21 cellular contexts compared by ENCODE assay signal in the genomic region with DNA sequence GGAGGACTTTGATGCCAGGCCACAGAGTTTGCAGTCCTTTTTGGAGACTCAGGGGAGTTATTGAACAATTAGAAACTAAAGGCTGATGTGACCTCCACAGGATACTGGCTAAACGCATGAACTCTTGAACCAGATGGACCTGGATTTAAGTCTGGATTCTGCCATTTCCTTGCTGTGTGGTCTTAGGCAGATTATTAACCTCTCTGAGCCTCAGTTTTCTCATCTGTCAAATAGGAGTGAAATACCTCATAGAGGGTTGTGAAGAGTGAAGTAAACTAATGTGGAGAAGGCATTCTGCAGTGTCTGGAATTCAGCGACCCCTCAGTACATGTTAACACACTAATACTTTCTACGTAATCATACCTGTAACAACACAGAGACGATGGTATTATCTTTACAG.
"Had no signal": no experiment of that assay in that cellular context is flagged by ENCODE, and none has a peak within 500 bp of the region (broad histone marks: within the 10 kb centered on the region; RNA-seq: fewer than 3 reads in every experiment).

No MANE protein-coding gene starts in this region.

- H3K27me3 Mint-ChIP-seq: activated CD4-positive, alpha-beta memory T cell treated with anti-CD3 and anti-CD28 coated beads, Interleukin-2, amount 10 ng/mL, durations not matched to agents 7 days and 5 days; activated CD4-positive, alpha-beta T cell treated with anti-CD3 and anti-CD28 coated beads for 36 hours; activated naive CD8-positive, alpha-beta T cell treated with anti-CD3 and anti-CD28 coated beads, Interleukin-2, amount 10 ng/mL, durations not matched to agents 7 days and 5 days had no signal

- H3K27ac ChIP-seq: adrenal gland, SK-N-MC, VCaP had no signal

- H3K9me3 ChIP-seq: adrenal gland had no signal

- ATAC-seq: activated CD4-positive, alpha-beta T cell treated with anti-CD3 and anti-CD28 coated beads for 36 hours had no signal

- H3K27ac Mint-ChIP-seq: activated CD4-positive, alpha-beta memory T cell treated with anti-CD3 and anti-CD28 coated beads, Interleukin-2, amount 10 ng/mL, durations not matched to agents 7 days and 5 days; activated CD4-positive, alpha-beta T cell treated with anti-CD3 and anti-CD28 coated beads for 36 hours; activated naive CD8-positive, alpha-beta T cell treated with anti-CD3 and anti-CD28 coated beads, Interleukin-2, amount 10 ng/mL, durations not matched to agents 7 days and 5 days; activated T-helper 2 cell treated with anti-CD3 and anti-CD28 coated beads, Interferon-gamma antibody, Interleukin-2, Interleukin-4, amounts not matched to agents 10 μg/mL and 5 μg/mL and 100 μg/mL, durations not matched to agents 14 hours and 24 hours and 36 hours had no signal

- DNase-seq: activated CD4-positive, alpha-beta memory T cell treated with anti-CD3 and anti-CD28 coated beads, Interleukin-2, amount 10 ng/mL, durations not matched to agents 7 days and 5 days; activated CD4-positive, alpha-beta T cell treated with anti-CD3 and anti-CD28 coated beads for 36 hours; activated CD4-positive, alpha-beta T cell treated with anti-CD3 and anti-CD28 coated beads, Interleukin-2, amount 50 U/mL, for 1 hour; activated gamma-delta T cell treated with Interleukin-2 at 50 U/mL for 16 hours; activated naive CD4-positive, alpha-beta T cell treated with anti-CD3 and anti-CD28 coated beads, Interleukin-2, amount 50 U/mL, for 16 hours; activated naive CD8-positive, alpha-beta T cell treated with anti-CD3 and anti-CD28 coated beads, Interleukin-2, amount 10 ng/mL, durations not matched to agents 7 days and 5 days; activated T-cell treated with anti-CD3 and anti-CD28 coated beads for 4 hours; activated T-cell treated with anti-CD3 and anti-CD28 coated beads, Interleukin-2, amount 50 U/mL, for 48 hours; adrenal gland; anterior cingulate cortex; Kasumi-1; NCI-H1105 treated with DMSO at 0.1 percent for 48 hours; NCI-H1436 treated with DMSO at 0.1 percent for 48 hours; NCI-H187 treated with DMSO at 0.1 percent for 48 hours; NCI-H2081 treated with DMSO at 0.1 percent for 48 hours; NCI-H2227 treated with DMSO at 0.1 percent for 48 hours; NCI-H526 treated with DMSO at 0.1 percent for 48 hours; T-helper 1 cell had no signal

- H3K4me3 Mint-ChIP-seq: activated CD4-positive, alpha-beta memory T cell treated with anti-CD3 and anti-CD28 coated beads, Interleukin-2, amount 10 ng/mL, durations not matched to agents 7 days and 5 days; activated CD4-positive, alpha-beta T cell treated with anti-CD3 and anti-CD28 coated beads for 36 hours; activated naive CD8-positive, alpha-beta T cell treated with anti-CD3 and anti-CD28 coated beads, Interleukin-2, amount 10 ng/mL, durations not matched to agents 7 days and 5 days had no signal

- H3K36me3 ChIP-seq: adrenal gland had no signal

- H3K27me3 ChIP-seq: adrenal gland had no signal

- H3K4me3 ChIP-seq: adrenal gland, SK-N-MC had no signal

- H3K4me1 ChIP-seq: adrenal gland had no signal
